In genomic region chr2:10331702-10332401, GRCh38 we compare ENCODE assay signal across 8 cellular contexts. TPM values are rescaled to one million over a fixed set of nuclear protein-coding genes. Genes with fewer than 3 reads are reported as not detected.
A peak's percentile ranks its signal among the peaks of the same experiment; 100 is the strongest.
DNase-seq lines count a peak whose midpoint lies in the region; ATAC-seq and TF ChIP-seq lines count a peak whose summit lies in the region.

No MANE protein-coding gene starts in this region.

- peak overlapping the region; percentile 57 for H3K27ac ChIP-seq in CD8-positive, alpha-beta T cell (ENCODE audit: low read depth, low read length)

- intact Hi-C loops in CD8-positive, alpha-beta T cell (cut with DNase I, micrococcal nuclease) = loop anchor here (1.0 to 2.0 kb wide), 4 partner anchors 30 to 77 kb away; partner anchors contain the start of gene HPCAL1 (in 1 of the 2)

- peak overlapping the region; percentile 97 for H3K27ac Mint-ChIP-seq in CD8-positive, alpha-beta T cell

- H3K4me1 Mint-ChIP-seq in CD8-positive, alpha-beta T cell (ENCODE audit: low read depth) = peaks cover 86% of the 10 kb centered on the region

- CTCF ChIA-PET in CD8-positive, alpha-beta T cell (lab: Charles Lee) = interaction anchor here (0.6 to 9.7 kb wide), 9 partner anchors 27 to 207 kb away, joined by 3 to 90 read pairs (median 4); partner anchors contain the start of gene HPCAL1

- H3K9me3 Mint-ChIP-seq in CD8-positive, alpha-beta T cell = peaks cover 2% of the 10 kb centered on the region

- H3K4me1 ChIP-seq in CD8-positive, alpha-beta T cell (ENCODE audit: insufficient read depth, low read length) = peaks cover 68% of the 10 kb centered on the region

- POLR2A ChIA-PET in CD8-positive, alpha-beta T cell (lab: Charles Lee) = interaction anchor here (1.2 to 7.1 kb wide), 8 partner anchors 9 to 117 kb away, joined by 3 to 94 read pairs (median 6); partner anchors contain the start of genes HPCAL1 and ODC1

- no peaks in the 10 kb centered on the region for H3K36me3 ChIP-seq in CD8-positive, alpha-beta T cell (ENCODE audit: insufficient read depth, low read length)

- peak in 6 of 7 experiments; percentile 14 to 74 (median 50) for DNase-seq in CD8-positive, alpha-beta T cell
- DNase-seq in Kasumi-1 (lab: John Stamatoyannopoulos, UW) (peak; percentile 89 to 92), germinal center (ENCODE audit: low spot score) (peak; percentile 51), GOT3 (lab: John Stamatoyannopoulos, UW) (no peak), G401 (ENCODE audit: low spot score) (no peak)
- peak; percentile 45 to 66 for DNase-seq in activated CD4-positive, alpha-beta T cell treated with anti-CD3 and anti-CD28 coated beads for 4 hours
- DNase-seq in stimulated activated CD4-positive, alpha-beta T cell treated with anti-CD3 and anti-CD28 coated beads, Interleukin-4, amount 100 ng/mL, for 24 hours = peak; percentile 68

- in situ Hi-C loops in G401 (cut with HindIII; ENCODE audit: low sequenced_read_pairs) = no loop called here

- no peaks in the 10 kb centered on the region for H3K27me3 Mint-ChIP-seq in CD8-positive, alpha-beta T cell (ENCODE audit: low read depth)

- ATAC-seq in CD8-positive, alpha-beta T cell = peak; percentile 54
- ATAC-seq in GM21529 (IDR thresholded peaks at IDR 0.05; ENCODE audit: unreplicated experiment) = peak; percentile 74

- no peak for TF ChIP-seq CTCF in CD8-positive, alpha-beta T cell (IDR thresholded peaks at IDR 0.05)

- H3K9me3 ChIP-seq in CD8-positive, alpha-beta T cell (ENCODE audit: low read length) = no peaks in the 10 kb centered on the region

- H3K36me3 Mint-ChIP-seq in CD8-positive, alpha-beta T cell = peaks cover 9% of the 10 kb centered on the region

- no peaks in the 10 kb centered on the region for H3K27me3 ChIP-seq in CD8-positive, alpha-beta T cell (ENCODE audit: insufficient read depth, low read length)

- peak overlapping the region; percentile 80 for H3K4me3 ChIP-seq in CD8-positive, alpha-beta T cell (ENCODE audit: low read depth, low read length)

- peak overlapping the region; percentile 92 for H3K4me3 Mint-ChIP-seq in CD8-positive, alpha-beta T cell

RNA-seq across cellular contexts. Expression of gene HPCAL1, which starts 29.1 kb away (rescaled TPM):
- 10 to 100 TPM; 25.0 to 25.6 TPM for total RNA-seq in CD8-positive, alpha-beta T cell
- 12.7 and 34.8 TPM in 2 replicates for total RNA-seq in G401 (2014; rRNA removed; shearing (Covaris generic))

Comparison
In these comparisons a context has a peak if more than half of its experiments do, and no peak if none do; other contexts are left out.
1. DNase-seq: peak in CD8-positive, alpha-beta T cell (6 of 7), Kasumi-1 (2 of 2), activated CD4-positive, alpha-beta T cell treated with anti-CD3 and anti-CD28 coated beads for 4 hours (2 of 2), germinal center (single experiment) and stimulated activated CD4-positive, alpha-beta T cell treated with anti-CD3 and anti-CD28 coated beads, Interleukin-4, amount 100 ng/mL, for 24 hours (single experiment); none in GOT3 (single experiment) and G401 (single experiment).